ENCODE assay signal across 8 cellular contexts in genomic region chr15:76904461-76905012, GRCh38. TPM values are rescaled to one million over a fixed set of nuclear protein-coding genes. Genes with fewer than 3 reads are reported as not detected.
DNase-seq lines count a peak whose midpoint lies in the region; ATAC-seq lines count a peak whose summit lies in the region.

No MANE protein-coding gene starts in this region.

- peak; percentile 2 for ATAC-seq in GM21786 (IDR thresholded peaks at IDR 0.05; ENCODE audit: unreplicated experiment)

- peak; percentile 49 for DNase-seq in Daoy (ENCODE audit: low read depth)
- DNase-seq in NCI-H146 (lab: John Stamatoyannopoulos, UW) = peak; percentile 47
- peak; percentile 63 for DNase-seq in activated effector memory CD4-positive, alpha-beta T cell treated with anti-CD3 and anti-CD28 coated beads, Interleukin-2, amount 50 U/mL, for 16 hours
- DNase-seq in globus pallidus (ENCODE audit: low spot score) = peak; percentile 29
- DNase-seq in nucleus accumbens (lab: John Stamatoyannopoulos, UW) = peak in 43 of 56 donors; percentile 13 to 69 (median 44)
- no peak for DNase-seq in NCI-H1694 (lab: John Stamatoyannopoulos, UW)
- DNase-seq in NCI-H1048 (lab: John Stamatoyannopoulos, UW) = no peak

RNA-seq across cellular contexts. Expression of gene SCAPER, which starts 0.6 kb away (rescaled TPM):
- 5.7 and 8.8 TPM in 2 replicates for total RNA-seq in Daoy (2014; rRNA removed; shearing (Covaris generic))

RNA-seq across cellular contexts. Expression of gene RCN2, which starts 27.0 kb away (rescaled TPM):
- 79.7 and 104 TPM in 2 replicates for total RNA-seq in Daoy (2014; rRNA removed; shearing (Covaris generic))

Comparison
In these comparisons a context has a peak if more than half of its experiments do, and no peak if none do; other contexts are left out.
1. DNase-seq: peak in Daoy (single experiment), NCI-H146 (single experiment), activated effector memory CD4-positive, alpha-beta T cell treated with anti-CD3 and anti-CD28 coated beads, Interleukin-2, amount 50 U/mL, for 16 hours (single experiment), globus pallidus (single experiment) and nucleus accumbens (43 of 56); none in NCI-H1694 (single experiment) and NCI-H1048 (single experiment).